In genomic region chr12:124510301-124510970, GRCh38 we compare ENCODE assay signal across 9 cellular contexts. TPM values are rescaled to one million over a fixed set of nuclear protein-coding genes. Genes with fewer than 3 reads are reported as not detected.
DNase-seq lines count a peak whose midpoint lies in the region; TF ChIP-seq lines count a peak whose summit lies in the region.
"Had no signal": no experiment of that assay in that cellular context is flagged by ENCODE, and none has a peak within 500 bp of the region (broad histone marks: within the 10 kb centered on the region; RNA-seq: fewer than 3 reads in every experiment).

No MANE protein-coding gene starts in this region.

- DNase-seq in C1 segment of cervical spinal cord (lab: John Stamatoyannopoulos, UW): peak in 10 of 14 donors; percentile 33 to 80 (median 62)
- DNase-seq in brain microvascular endothelial cell: no peak
- DNase-seq in myocyte (ENCODE audit: low read depth): peak; percentile 71
- no peak for DNase-seq in KG1 (lab: John Stamatoyannopoulos, UW)
- no peak for DNase-seq in NK-92 (lab: John Stamatoyannopoulos, UW; ENCODE audit: unreplicated experiment)
- DNase-seq in activated T-cell treated with anti-CD3 and anti-CD28 coated beads for 4 hours: no peak
- DNase-seq in ecto neural progenitor cell (ENCODE audit: low spot score): no peak

- H3K27ac ChIP-seq in HUES6 (ENCODE audit: low read depth, low read length) (0 out of 2 replicates have a peak overlapping the region, but pooled peaks have one; percentile 12), brain microvascular endothelial cell (peak overlapping the region; percentile 51)

- H3K4me3 ChIP-seq in HUES6 (ENCODE audit: low read depth, low read length): no peak overlapping the region
- no peak overlapping the region for H3K4me3 ChIP-seq in brain microvascular endothelial cell (ENCODE audit: low read depth, low read length)
- H3K4me3 ChIP-seq: lung had no signal

- no peak overlapping the region for H3K9ac ChIP-seq in HUES6 (ENCODE audit: low read length)

- no peaks in the 10 kb centered on the region for H3K27me3 ChIP-seq in HUES6 (ENCODE audit: control insufficient read depth, insufficient read depth, low read length)
- H3K27me3 ChIP-seq in brain microvascular endothelial cell (replicated peaks): no peaks in the 10 kb centered on the region

- H3K9me3 ChIP-seq in HUES6 (ENCODE audit: control insufficient read depth, insufficient read depth, low read depth, low read length): no peaks in the 10 kb centered on the region

- H3K4me1 ChIP-seq in HUES6 (ENCODE audit: control insufficient read depth, insufficient read depth, low read length): peaks cover 76% of the 10 kb centered on the region

- TF ChIP-seq CTCF in brain microvascular endothelial cell (IDR thresholded peaks at IDR 0.05; ENCODE audit: low read depth, low read length, missing control alignments): no peak

- peaks cover 2% of the 10 kb centered on the region for H3K36me3 ChIP-seq in HUES6 (ENCODE audit: control insufficient read depth, insufficient read depth, low read length)
- no peaks in the 10 kb centered on the region for H3K36me3 ChIP-seq in brain microvascular endothelial cell (replicated peaks)

- in situ Hi-C loops in brain microvascular endothelial cell (cut with HindIII; ENCODE audit: low pct_ligation_motif_present, low sequenced_read_pairs): no loop called here

RNA-seq across cellular contexts. Expression of gene NCOR2, which starts 57.0 kb away (rescaled TPM):
- total RNA-seq in myocyte: 61.4 and 98.9 TPM in 2 replicates
- 165 TPM for polyA plus RNA-seq in myocyte (2012)

Comparison
In these comparisons a context has a peak if more than half of its experiments do, and no peak if none do; other contexts are left out.
1. DNase-seq: peak in C1 segment of cervical spinal cord (10 of 14) and myocyte (single experiment); none in brain microvascular endothelial cell (single experiment), KG1 (single experiment), NK-92 (single experiment), activated T-cell treated with anti-CD3 and anti-CD28 coated beads for 4 hours (single experiment) and ecto neural progenitor cell (single experiment).